ENCODE assay signal across 26 cellular contexts in genomic region chr9:134481762-134482161, GRCh38.
A peak's percentile ranks its signal among the peaks of the same experiment; 100 is the strongest.
DNase-seq lines count a peak whose midpoint lies in the region; ATAC-seq, FAIRE-seq and TF ChIP-seq lines count a peak whose summit lies in the region.
"Had no signal": no experiment of that assay in that cellular context is flagged by ENCODE, and none has a peak within 500 bp of the region (broad histone marks: within the 10 kb centered on the region; RNA-seq: fewer than 3 reads in every experiment).

No MANE protein-coding gene starts in this region.

- H3K79me1 ChIP-seq in IMR-90 (ENCODE audit: low read depth in 1 of 2, low read length in 2 of 2): no peaks in the 10 kb centered on the region

- no peak for TF ChIP-seq RAD21 in IMR-90 (IDR thresholded peaks at IDR 0.05; ENCODE audit: low read length)

- dilution Hi-C loops in IMR-90 (cut with HindIII; ENCODE audit: low sequenced_read_pairs, unreplicated experiment): no loop called here

- ATAC-seq in Right ventricle myocardium superior (ENCODE audit: poor library complexity): no peak
- no peak for ATAC-seq in heart right ventricle
- no peak for ATAC-seq in IMR-90 (ENCODE audit: low read depth)
- ATAC-seq: CD8-positive, alpha-beta T cell; GM12878 had no signal

- 0 out of 2 replicates have a peak overlapping the region, but pooled peaks have one; percentile 14 for H2BK20ac ChIP-seq in IMR-90 (ENCODE audit: low read depth, low read length)

- intact Hi-C loops in Right ventricle myocardium superior (cut with DNase I) (no loop called here), heart right ventricle (cut with DNase I) (no loop called here), IMR-90 (cut with micrococcal nuclease) (no loop called here), kidney (cut with DNase I) (no loop called here)
- intact Hi-C loops in activated CD4-positive, alpha-beta T cell treated with anti-CD3 and anti-CD28 coated beads, Interleukin-2, amount 10 ng/mL, durations not matched to agents 24 days and 14 days (cut with micrococcal nuclease): no loop called here

- H3K27ac Mint-ChIP-seq in activated CD4-positive, alpha-beta T cell treated with anti-CD3 and anti-CD28 coated beads, Interleukin-2, amount 10 ng/mL, durations not matched to agents 24 days and 14 days: no peak overlapping the region
- H3K27ac Mint-ChIP-seq: CD4-positive, CD25-positive, alpha-beta regulatory T cell; CD8-positive, alpha-beta T cell had no signal

- no peaks in the 10 kb centered on the region for H3K4me1 Mint-ChIP-seq in activated CD4-positive, alpha-beta T cell treated with anti-CD3 and anti-CD28 coated beads, Interleukin-2, amount 10 ng/mL, durations not matched to agents 24 days and 14 days

- CTCF ChIA-PET in IMR-90 (lab: Yijun Ruan, JAX): no interaction called here

- H2BK15ac ChIP-seq in IMR-90 (ENCODE audit: low read depth, low read length): no peak overlapping the region

- H3K4me3 ChIP-seq in heart right ventricle (no peak overlapping the region), BLaER1 (no peak overlapping the region), IMR-90 (ENCODE audit: insufficient read depth, low read depth, low read length) (no peak overlapping the region), kidney (ENCODE audit: low read length in 2 of 2) (no peak overlapping the region)
- H3K4me3 ChIP-seq: A549, GM12878, GM23248 had no signal

- no peak overlapping the region for H2AK9ac ChIP-seq in IMR-90 (replicated peaks; ENCODE audit: low read depth, low read length, poor library complexity)

- POLR2A ChIA-PET in IMR-90 (lab: Charles Lee; ENCODE audit: unreplicated experiment): interaction anchor here (1.0 kb wide), 1 partner anchor 163 kb away, joined by 3 read pairs; no protein-coding TSS in a partner anchor

- H3K9me3 ChIP-seq in heart right ventricle (no peaks in the 10 kb centered on the region), BLaER1 (no peaks in the 10 kb centered on the region), IMR-90 (ENCODE audit: control insufficient read depth, insufficient read depth, low read length) (no peaks in the 10 kb centered on the region; the same call in 1 of the 2 replicates), kidney (ENCODE audit: control insufficient read depth in 1 of 2, low read length in 2 of 2) (no peaks in the 10 kb centered on the region)
- H3K9me3 ChIP-seq: A549, BE2C, Caco-2 had no signal

- no peak overlapping the region for H2AFZ ChIP-seq in IMR-90 (replicated peaks; ENCODE audit: low read length, poor library complexity)
- H2AFZ ChIP-seq: GM23248 had no signal

- no peak overlapping the region for H3K4me3 Mint-ChIP-seq in activated CD4-positive, alpha-beta T cell treated with anti-CD3 and anti-CD28 coated beads, Interleukin-2, amount 10 ng/mL, durations not matched to agents 24 days and 14 days
- H3K4me3 Mint-ChIP-seq: CD4-positive, CD25-positive, alpha-beta regulatory T cell; CD8-positive, alpha-beta T cell had no signal

- peaks cover 0 to 5% (median 0%) of the 10 kb centered on the region in 7 donors for H3K27me3 ChIP-seq in heart right ventricle
- H3K27me3 ChIP-seq in BLaER1: no peaks in the 10 kb centered on the region
- no peaks in the 10 kb centered on the region; the same call in 1 of the 2 replicates for H3K27me3 ChIP-seq in IMR-90 (ENCODE audit: control insufficient read depth, insufficient read depth, low read length)
- H3K27me3 ChIP-seq: BE2C had no signal

- no peak overlapping the region; the same call in 1 of the 2 replicates for H2AK5ac ChIP-seq in IMR-90 (ENCODE audit: low read depth, low read length)

- H3K36me3 ChIP-seq in heart right ventricle (no peaks in the 10 kb centered on the region), BLaER1 (no peaks in the 10 kb centered on the region), IMR-90 (ENCODE audit: control insufficient read depth, insufficient read depth, low read length) (no peaks in the 10 kb centered on the region), kidney (ENCODE audit: control insufficient read depth in 1 of 2, insufficient read depth in 2 of 2, low read length in 2 of 2) (no peaks in the 10 kb centered on the region)
- H3K36me3 ChIP-seq: BE2C had no signal

- WGBS in heart right ventricle, 2 donors: 83 to 91% methylated on average over 7 of the region's 7 CpGs
- WGBS in IMR-90 (ENCODE audit: extremely low coverage in 2 of 2, insufficient read length in 1 of 2), 2 experiments: no CpG with 5 or more reads among the region's 7 CpGs

- no peaks in the 10 kb centered on the region for H3K27me3 Mint-ChIP-seq in activated CD4-positive, alpha-beta T cell treated with anti-CD3 and anti-CD28 coated beads, Interleukin-2, amount 10 ng/mL, durations not matched to agents 24 days and 14 days

- H3K36me3 Mint-ChIP-seq in activated CD4-positive, alpha-beta T cell treated with anti-CD3 and anti-CD28 coated beads, Interleukin-2, amount 10 ng/mL, durations not matched to agents 24 days and 14 days (ENCODE audit: low read depth): no peaks in the 10 kb centered on the region
- H3K36me3 Mint-ChIP-seq: CD4-positive, CD25-positive, alpha-beta regulatory T cell; CD8-positive, alpha-beta T cell had no signal

- H3K56ac ChIP-seq in IMR-90 (ENCODE audit: extremely low read depth, insufficient read depth, low read length): no peak overlapping the region

- H3K14ac ChIP-seq in IMR-90 (replicated peaks; ENCODE audit: low read depth, low read length): no peak overlapping the region

- no peak overlapping the region for H3K27ac ChIP-seq in heart right ventricle
- peak overlapping the region; percentile 97 for H3K27ac ChIP-seq in BLaER1
- no peak overlapping the region for H3K27ac ChIP-seq in IMR-90 (ENCODE audit: insufficient read depth, low read length)
- no peak overlapping the region for H3K27ac ChIP-seq in kidney (ENCODE audit: low read depth in 2 of 2, low read length in 2 of 2)
- H3K27ac ChIP-seq: A549, C4-2B, GM23248 had no signal

- no peak overlapping the region for H3K18ac ChIP-seq in IMR-90 (ENCODE audit: low read depth, low read length)

- no peak for TF ChIP-seq POLR2A in IMR-90 (IDR thresholded peaks at IDR 0.05; ENCODE audit: low read depth, low read length)

- no TSS peak for BruUV-seq in IMR-90 (replicated peaks; lab: Mats Ljungman, UMichigan)

- H4K8ac ChIP-seq in IMR-90 (ENCODE audit: low read depth in 2 of 2, low read length in 2 of 2): no peak overlapping the region

- peak; percentile 20 for DNase-seq in Right ventricle myocardium superior
- DNase-seq in heart right ventricle: no peak
- DNase-seq in IMR-90: no peak
- peak; percentile 53 for DNase-seq in kidney
- no peak for DNase-seq in activated CD4-positive, CD25-positive, alpha-beta regulatory T cell (lab: John Stamatoyannopoulos, UW)
- DNase-seq in activated CD8-positive, alpha-beta memory T cell treated with anti-CD3 and anti-CD28 coated beads, Interleukin-2, amount 50 U/mL, for 48 hours: no peak
- no peak for DNase-seq in activated CD4-positive, alpha-beta T cell treated with anti-CD3 and anti-CD28 coated beads, Interleukin-2, amount 10 ng/mL, durations not matched to agents 24 days and 14 days
- DNase-seq: 8988T; ACHN; AML-193; BE2C; Caco-2; CD4-positive, CD25-positive, alpha-beta regulatory T cell; CD8-positive, alpha-beta T cell; DMS153; DND-41; GM23248; H7; HCEC 1CT had no signal

- no peak for TF ChIP-seq CTCF in heart right ventricle (IDR thresholded peaks at IDR 0.05)
- no peak for TF ChIP-seq CTCF in IMR-90 (conservative IDR thresholded peaks at IDR 0.05; ENCODE audit: low read depth, low read length)
- no peak for TF ChIP-seq CTCF in kidney (IDR thresholded peaks at IDR 0.05; ENCODE audit: borderline replicate concordance, extremely low read depth, insufficient read depth)

- no peaks in the 10 kb centered on the region for H3K9me3 Mint-ChIP-seq in activated CD4-positive, alpha-beta T cell treated with anti-CD3 and anti-CD28 coated beads, Interleukin-2, amount 10 ng/mL, durations not matched to agents 24 days and 14 days
- H3K9me3 Mint-ChIP-seq: CD4-positive, CD25-positive, alpha-beta regulatory T cell; CD8-positive, alpha-beta T cell had no signal

- H2BK120ac ChIP-seq in IMR-90 (ENCODE audit: low read depth, low read length): no peak overlapping the region

- H3K4ac ChIP-seq in IMR-90 (ENCODE audit: low read depth, low read length): no peak overlapping the region

- H4K20me1 ChIP-seq in BLaER1 (no peaks in the 10 kb centered on the region), IMR-90 (ENCODE audit: insufficient read depth, low read length) (no peaks in the 10 kb centered on the region)

- H3K9me1 ChIP-seq in IMR-90 (ENCODE audit: insufficient read depth, low read length): no peaks in the 10 kb centered on the region

- H3K4me2 ChIP-seq in BLaER1 (peak overlapping the region; percentile 94), IMR-90 (ENCODE audit: low read depth, low read length) (no peak overlapping the region)
- H3K4me2 ChIP-seq: A549 had no signal

- no peak overlapping the region for H3K9ac ChIP-seq in BLaER1
- no peak overlapping the region for H3K9ac ChIP-seq in IMR-90 (ENCODE audit: low read depth, low read length)
- no peak overlapping the region for H3K9ac ChIP-seq in kidney (ENCODE audit: low read length in 2 of 2)
- H3K9ac ChIP-seq: GM23248 had no signal

- in situ Hi-C loops in IMR-90 (cut with MboI; ENCODE audit: low sequenced_read_pairs): no loop called here

- FAIRE-seq in kidney (lab: Jason Lieb, UNC): no peak
- FAIRE-seq: A549, G401.6, GM12878, GM19239, H1 had no signal

- no peak overlapping the region for H3K23ac ChIP-seq in IMR-90 (ENCODE audit: low read depth, low read length)

- H2BK5ac ChIP-seq in IMR-90 (ENCODE audit: low read depth, low read length, poor library complexity, severe bottlenecking): no peak overlapping the region

- H3K4me1 ChIP-seq in heart right ventricle (peaks cover 0 to 8% (median 0%) of the 10 kb centered on the region in 9 donors), BLaER1 (peaks cover 99% of the 10 kb centered on the region), IMR-90 (ENCODE audit: control insufficient read depth, insufficient read depth, low read length) (peaks cover 2% of the 10 kb centered on the region; the same call in 1 of the 2 replicates), kidney (ENCODE audit: control insufficient read depth in 1 of 2, insufficient read depth in 1 of 2, low read depth in 1 of 2, low read length in 2 of 2) (no peaks in the 10 kb centered on the region)
- H3K4me1 ChIP-seq: A549, BE2C, Caco-2 had no signal

- H4K91ac ChIP-seq in IMR-90 (ENCODE audit: insufficient read depth, low read depth, low read length): no peak overlapping the region

- no peak overlapping the region for H4K5ac ChIP-seq in IMR-90 (ENCODE audit: low read depth, low read length)

TF ChIP-seq in IMR-90, 13 proteins besides CTCF, POLR2A, EP300 and RAD21 (continues in another document):
- no peak for TF ChIP-seq RCOR1 (IDR thresholded peaks at IDR 0.05; ENCODE audit: insufficient replicate concordance, low read length)
- TF ChIP-seq RFX5 (IDR thresholded peaks at IDR 0.05; ENCODE audit: low read depth, low read length): no peak
- TF ChIP-seq MXI1 (IDR thresholded peaks at IDR 0.05; ENCODE audit: borderline replicate concordance, low read depth, low read length): no peak
- no peak for TF ChIP-seq CEBPB (IDR thresholded peaks at IDR 0.05; ENCODE audit: low read depth, low read length)

Comparison
In these comparisons a context has a peak if more than half of its experiments do, and no peak if none do; other contexts are left out.
1. DNase-seq: peak in Right ventricle myocardium superior (single experiment) and kidney (single experiment); none in heart right ventricle (0 of 2), IMR-90 (single experiment), activated CD4-positive, CD25-positive, alpha-beta regulatory T cell (0 of 4), activated CD8-positive, alpha-beta memory T cell treated with anti-CD3 and anti-CD28 coated beads, Interleukin-2, amount 50 U/mL, for 48 hours (single experiment) and activated CD4-positive, alpha-beta T cell treated with anti-CD3 and anti-CD28 coated beads, Interleukin-2, amount 10 ng/mL, durations not matched to agents 24 days and 14 days (single experiment).